11 cellular contexts compared by ENCODE assay signal in genomic region chr22:29914165-29914564, GRCh38. TPM values are rescaled to one million over a fixed set of nuclear protein-coding genes. Genes with fewer than 3 reads are reported as not detected.
DNase-seq lines count a peak whose midpoint lies in the region; ATAC-seq and TF ChIP-seq lines count a peak whose summit lies in the region.
"Had no signal": no experiment of that assay in that cellular context is flagged by ENCODE, and none has a peak within 500 bp of the region (broad histone marks: within the 10 kb centered on the region; RNA-seq: fewer than 3 reads in every experiment).

No MANE protein-coding gene starts in this region.

- H3K4me1 Mint-ChIP-seq in GM23338 = peaks cover 56% of the 10 kb centered on the region

- H3K79me2 ChIP-seq in GM23338 (replicated peaks; ENCODE audit: insufficient read depth) = peaks cover 73% of the 10 kb centered on the region
- peaks cover 90% of the 10 kb centered on the region for H3K79me2 ChIP-seq in SK-N-SH (ENCODE audit: insufficient read depth)

- no peak for TF ChIP-seq RAD21 in SK-N-SH (IDR thresholded peaks at IDR 0.05; ENCODE audit: low read length)

- H3K27ac Mint-ChIP-seq in GM23338 = peak overlapping the region; percentile 83

- H3K9me2 ChIP-seq in GM23338 (ENCODE audit: insufficient read depth) (no peaks in the 10 kb centered on the region), SK-N-SH (no peaks in the 10 kb centered on the region)

- H3K27ac ChIP-seq in GM23338 (ENCODE audit: low read depth) = peak overlapping the region; percentile 18; the same call in 1 of the 2 replicates
- peak overlapping the region; percentile 50 to 84; a peak in 3 of 4 replicates for H3K27ac ChIP-seq in SK-N-SH (ENCODE audit: low read depth in 2 of 2, low read length in 1 of 2)
- H3K27ac ChIP-seq in gastrocnemius medialis = peak overlapping the region; percentile 63 to 87 (median 76)
- H3K27ac ChIP-seq in aorta (ENCODE audit: low read depth in 1 of 2, low read length in 2 of 2) = no peak overlapping the region

- H3K36me3 ChIP-seq in GM23338 (ENCODE audit: insufficient read depth) = no peaks in the 10 kb centered on the region
- H3K36me3 ChIP-seq in SK-N-SH (replicated peaks in 1 of 2; ENCODE audit: control insufficient read depth in 1 of 2, insufficient read depth in 2 of 2, low read length in 1 of 2) = no peaks in the 10 kb centered on the region
- H3K36me3 ChIP-seq in gastrocnemius medialis = no peaks in the 10 kb centered on the region
- H3K36me3 ChIP-seq in aorta (ENCODE audit: control insufficient read depth in 1 of 2, insufficient read depth in 2 of 2, low read length in 1 of 2) = no peaks in the 10 kb centered on the region

- in situ Hi-C loops in gastrocnemius medialis (cut with MboI; ENCODE audit: low sequenced_read_pairs in 4 of 4) = no loop called here

- no peaks in the 10 kb centered on the region for H3K9me3 Mint-ChIP-seq in GM23338

- H3K4me3 Mint-ChIP-seq in GM23338 = peak overlapping the region; percentile 56

- peak; percentile 55 for DNase-seq in GM23338 (ENCODE audit: low spot score)
- DNase-seq in SK-N-SH = peak; percentile 18
- DNase-seq in fibroblast of pulmonary artery (ENCODE audit: low read depth) = peak; percentile 74
- DNase-seq in gastrocnemius medialis = no peak
- no peak for DNase-seq in DMS 273 treated with DMSO at 0.1 percent for 48 hours (lab: John Stamatoyannopoulos, UW)
- no peak for DNase-seq in activated naive CD4-positive, alpha-beta T cell treated with anti-CD3 and anti-CD28 coated beads, Interleukin-2, amount 50 U/mL, for 16 hours
- DNase-seq in aorta = no peak
- DNase-seq: activated CD4-positive, alpha-beta T cell treated with anti-CD3 and anti-CD28 coated beads, Interleukin-2, amount 50 U/mL, for 4 hours; right cardiac atrium; SHP77 treated with DMSO at 0.1 percent for 48 hours had no signal

- no peaks in the 10 kb centered on the region for H3K9me3 ChIP-seq in SK-N-SH
- no peaks in the 10 kb centered on the region for H3K9me3 ChIP-seq in gastrocnemius medialis
- no peaks in the 10 kb centered on the region for H3K9me3 ChIP-seq in aorta (ENCODE audit: control insufficient read depth, low read length)

- peaks cover 46% of the 10 kb centered on the region for H3K4me1 ChIP-seq in GM23338 (ENCODE audit: insufficient read depth)
- H3K4me1 ChIP-seq in SK-N-SH (ENCODE audit: control insufficient read depth in 1 of 2, insufficient read depth in 2 of 2, low read depth in 1 of 2, low read length in 1 of 2) = peaks cover 0 to 33% of the 10 kb centered on the region in 2 experiments
- H3K4me1 ChIP-seq in gastrocnemius medialis = peaks cover 97 to 98% of the 10 kb centered on the region in 2 donors
- H3K4me1 ChIP-seq in aorta (ENCODE audit: control insufficient read depth in 1 of 2, insufficient read depth in 2 of 2, low read length in 2 of 2) = peaks cover 2 to 8% of the 10 kb centered on the region in 2 donors

- peak in 1 of 2 experiments; percentile 82; a peak in 1 of 4 replicates for TF ChIP-seq EP300 in SK-N-SH (IDR thresholded peaks at IDR 0.05; ENCODE audit: borderline replicate concordance in 1 of 2, low read depth in 1 of 2, low read length in 1 of 2)

- H3K9ac ChIP-seq in SK-N-SH = peak overlapping the region; percentile 24; the same call in 1 of the 2 replicates

- H3K27me3 Mint-ChIP-seq in GM23338 (ENCODE audit: insufficient read depth, low read depth, poor library complexity) = no peaks in the 10 kb centered on the region

- H3K4me2 ChIP-seq in GM23338 (peak overlapping the region; percentile 33), SK-N-SH (peak overlapping the region; percentile 56)

- intact Hi-C loops in gastrocnemius medialis (cut with DNase I; ENCODE audit: low total_unique reads) = no loop called here
- intact Hi-C loops in aorta (cut with DNase I) = no loop called here

- peaks cover 3% of the 10 kb centered on the region; the same call in 1 of the 2 replicates for H4K20me1 ChIP-seq in GM23338 (replicated peaks; ENCODE audit: insufficient read depth)
- H4K20me1 ChIP-seq in SK-N-SH (ENCODE audit: insufficient read depth) = peaks cover 58% of the 10 kb centered on the region

- CTCF ChIA-PET in SK-N-SH (lab: Yijun Ruan, JAX) = interaction anchor here (0.6 kb wide), 1 partner anchor 163 kb away, joined by 3 read pairs; no protein-coding TSS in a partner anchor

- no peaks in the 10 kb centered on the region for H3K27me3 ChIP-seq in GM23338 (ENCODE audit: insufficient read depth)
- H3K27me3 ChIP-seq in SK-N-SH (ENCODE audit: insufficient read depth) = no peaks in the 10 kb centered on the region
- H3K27me3 ChIP-seq in gastrocnemius medialis = no peaks in the 10 kb centered on the region
- H3K27me3 ChIP-seq in aorta (ENCODE audit: control insufficient read depth in 1 of 2, insufficient read depth in 2 of 2, low read length in 1 of 2) = no peaks in the 10 kb centered on the region

- ATAC-seq in GM23338 (peak; percentile 56), gastrocnemius medialis (no peak), GM21786 (IDR thresholded peaks at IDR 0.05; ENCODE audit: unreplicated experiment) (no peak), aorta (ENCODE audit: low FRiP score) (no peak)
- ATAC-seq: right cardiac atrium had no signal

- H3K36me3 Mint-ChIP-seq in GM23338 (ENCODE audit: low read depth) = no peaks in the 10 kb centered on the region

- H3F3A ChIP-seq in GM23338 (replicated peaks; ENCODE audit: low read depth) (no peaks in the 10 kb centered on the region), SK-N-SH (replicated peaks; ENCODE audit: insufficient read depth) (peaks cover 33% of the 10 kb centered on the region)

- TF ChIP-seq CTCF in GM23338 (conservative IDR thresholded peaks at IDR 0.05; ENCODE audit: low read depth in 2 of 2) (no peak), SK-N-SH (IDR thresholded peaks at IDR 0.05) (no peak), fibroblast of pulmonary artery (IDR thresholded peaks at IDR 0.05; ENCODE audit: low read length, missing control alignments) (no peak), gastrocnemius medialis (IDR thresholded peaks at IDR 0.05 in 4 of 5, conservative IDR thresholded peaks at IDR 0.05 in 1 of 5) (no peak)

- whole genome bisulfite sequencing in SK-N-SH (ENCODE audit: low lambda C conversion rate) = 30% methylated on average over 1 of the region's 1 CpG
- WGBS in aorta, 2 donors = 0 to 6% methylated on average over 1 of the region's 1 CpG

- peak overlapping the region; percentile 6 for H3K4me3 ChIP-seq in GM23338
- H3K4me3 ChIP-seq in SK-N-SH (ENCODE audit: low read depth in 2 of 2, low read length in 1 of 2) = no peak overlapping the region
- H3K4me3 ChIP-seq in fibroblast of pulmonary artery (replicated peaks; ENCODE audit: low read depth, low read length) = no peak overlapping the region
- peak overlapping the region in 1 of 4 donors; percentile 26 for H3K4me3 ChIP-seq in gastrocnemius medialis
- no peak overlapping the region for H3K4me3 ChIP-seq in aorta (ENCODE audit: low read length in 2 of 2)

- no peak for TF ChIP-seq POLR2A in gastrocnemius medialis (IDR thresholded peaks at IDR 0.05)

- no peak overlapping the region for H2AFZ ChIP-seq in GM23338
- no peak overlapping the region for H2AFZ ChIP-seq in SK-N-SH (ENCODE audit: low read depth)

- POLR2A ChIA-PET in SK-N-SH (lab: Yijun Ruan, JAX) = no interaction called here

TF ChIP-seq in SK-N-SH, 30 proteins besides CTCF, POLR2A, EP300 and RAD21:
- TF ChIP-seq MEF2A (IDR thresholded peaks at IDR 0.05; ENCODE audit: borderline replicate concordance, low read depth) (peak; percentile 38; the same call in 1 of the 2 replicates), RXRA (IDR thresholded peaks at IDR 0.05; ENCODE audit: borderline replicate concordance, low read depth) (0 out of 2 replicates have a peak, but pooled peaks have one; percentile 38), MAX (IDR thresholded peaks at IDR 0.05; ENCODE audit: low read depth) (0 out of 2 replicates have a peak, but pooled peaks have one; percentile 30), NFIC (IDR thresholded peaks at IDR 0.05; ENCODE audit: borderline replicate concordance) (peak; percentile 87), GABPA (IDR thresholded peaks at IDR 0.05; ENCODE audit: low read depth) (no peak), PBX3 (IDR thresholded peaks at IDR 0.05) (peak; percentile 93), TCF12 (IDR thresholded peaks at IDR 0.05) (peak; percentile 91), POLR2AphosphoS5 (IDR thresholded peaks at IDR 0.05; ENCODE audit: low read depth, low read length) (peak; percentile 59; the same call in 1 of the 2 replicates), USF1 (IDR thresholded peaks at IDR 0.05; ENCODE audit: borderline replicate concordance, low read depth) (no peak), JUND (IDR thresholded peaks at IDR 0.05) (peak; percentile 87), TEAD4 (IDR thresholded peaks at IDR 0.05; ENCODE audit: borderline replicate concordance, insufficient read depth) (peak; percentile 53; the same call in 1 of the 2 replicates), MXI1 (IDR thresholded peaks at IDR 0.05; ENCODE audit: low read depth, low read length) (no peak), FOSL2 (IDR thresholded peaks at IDR 0.05; ENCODE audit: borderline replicate concordance, low read depth) (peak; percentile 81; the same call in 1 of the 2 replicates)

RNA-seq across cellular contexts. Expression of gene MTMR3, which starts 31.2 kb away (rescaled TPM):
- 25.8 and 27.4 TPM in 2 replicates for total RNA-seq in GM23338 (2014; rRNA removed; shearing (Covaris generic))
- 4.4 and 5.2 TPM in 2 replicates for polyA plus RNA-seq in GM23338 (2016; fragmentation: Nextera tagmentation; extraction: Ambion mirVana)
- 20.4 and 26.0 TPM in 2 replicates for polyA plus RNA-seq in SK-N-SH (2012; rRNA removed)
- 10.1 and 11.9 TPM in 2 replicates for polyA plus RNA-seq in SK-N-SH (2012; cell fraction: cytosol; rRNA removed)
- polyA plus RNA-seq in SK-N-SH (2012; cell fraction: nucleus; rRNA removed) = 97.2 and 107 TPM in 2 replicates
- 10 to 100 TPM; 36.6 to 42.1 (median 37.1) TPM for total RNA-seq in gastrocnemius medialis
- total RNA-seq in aorta = 10 to 100 TPM; 52.7 to 65.3 TPM
- 10 to 100 TPM in 1 of 2 donors, 1 to 10 TPM in 1; 5.3 to 21.6 TPM for polyA plus RNA-seq in aorta

Comparison
In these comparisons a context has a peak if more than half of its experiments do, and no peak if none do; other contexts are left out.
1. DNase-seq: peak in GM23338 (single experiment), SK-N-SH (single experiment) and fibroblast of pulmonary artery (single experiment); none in gastrocnemius medialis (0 of 2), DMS 273 treated with DMSO at 0.1 percent for 48 hours (single experiment), activated naive CD4-positive, alpha-beta T cell treated with anti-CD3 and anti-CD28 coated beads, Interleukin-2, amount 50 U/mL, for 16 hours (single experiment) and aorta (0 of 2).
2. H3K27ac ChIP-seq: peak in GM23338 (single experiment), SK-N-SH (2 of 2) and gastrocnemius medialis (4 of 4); none in aorta (0 of 2).